ENCODE assay signal across 8 cellular contexts in the genomic region with DNA sequence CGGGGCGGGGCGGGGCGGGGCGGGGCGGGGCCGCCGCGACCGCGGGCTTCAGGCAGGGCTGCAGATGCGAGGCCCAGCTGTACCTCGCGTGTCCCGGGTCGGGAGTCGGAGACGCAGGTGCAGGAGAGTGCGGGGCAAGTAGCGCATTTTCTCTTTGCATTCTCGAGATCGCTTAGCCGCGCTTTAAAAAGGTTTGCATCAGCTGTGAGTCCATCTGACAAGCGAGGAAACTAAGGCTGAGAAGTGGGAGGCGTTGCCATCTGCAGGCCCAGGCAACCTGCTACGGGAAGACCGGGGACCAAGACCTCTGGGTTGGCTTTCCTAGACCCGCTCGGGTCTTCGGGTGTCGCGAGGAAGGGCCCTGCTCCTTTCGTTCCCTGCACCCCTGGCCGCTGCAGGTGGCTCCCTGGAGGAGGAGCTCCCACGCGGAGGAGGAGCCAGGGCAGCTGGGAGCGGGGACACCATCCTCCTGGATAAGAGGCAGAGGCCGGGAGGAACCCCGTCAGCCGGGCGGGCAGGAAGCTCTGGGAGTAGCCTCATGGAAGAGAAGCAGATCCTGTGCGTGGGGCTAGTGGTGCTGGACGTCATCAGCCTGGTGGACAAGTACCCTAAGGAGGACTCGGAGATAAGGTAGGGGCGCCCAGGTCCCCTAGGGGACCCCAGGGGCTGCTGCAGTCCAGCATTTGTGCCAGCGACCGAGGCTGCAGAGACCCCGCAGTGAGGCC. TPM values are rescaled to one million over a fixed set of nuclear protein-coding genes. Genes with fewer than 3 reads are reported as not detected.
DNase-seq lines count a peak whose midpoint lies in the region; ATAC-seq and TF ChIP-seq lines count a peak whose summit lies in the region.

A gene (plus strand): TSS at position 51 of the 725 bp plus-strand sequence. CDS start 488 bp downstream, at position 539.

- no peak for ATAC-seq in GM21515 (IDR thresholded peaks at IDR 0.05; ENCODE audit: unreplicated experiment)

- H3K27me3 ChIP-seq in WERI-Rb-1 (ENCODE audit: insufficient read depth, low read depth, severe bottlenecking) = no peaks in the 10 kb centered on the region

- H3K36me3 Mint-ChIP-seq in IgD-negative memory B cell (no peaks in the 10 kb centered on the region), osteocyte (ENCODE audit: unreplicated experiment) (peaks cover 1% of the 10 kb centered on the region)

- H3K4me1 Mint-ChIP-seq in IgD-negative memory B cell (peaks cover 4 to 8% (median 8%) of the 10 kb centered on the region in 3 donors), osteocyte (ENCODE audit: unreplicated experiment) (peaks cover 16% of the 10 kb centered on the region)

- H3K9me3 ChIP-seq in WERI-Rb-1 (ENCODE audit: severe bottlenecking) = no peaks in the 10 kb centered on the region

- in situ Hi-C loops in GM18951 (cut with MboI; ENCODE audit: low sequenced_read_pairs, unreplicated experiment) = no loop called here

- TF ChIP-seq CTCF in WERI-Rb-1 (IDR thresholded peaks at IDR 0.05; ENCODE audit: low read depth, low read length) (no peak), fibroblast of the aortic adventitia (IDR thresholded peaks at IDR 0.05; ENCODE audit: insufficient read depth, low read length) (no peak), osteocyte (IDR thresholded peaks at IDR 0.05) (no peak)

- peak within 1 kb of the TSS; percentile 79 for H3K4me3 ChIP-seq in WERI-Rb-1 (ENCODE audit: low read depth, low read length)
- peak within 1 kb of the TSS; percentile 56 for H3K4me3 ChIP-seq in fibroblast of the aortic adventitia (ENCODE audit: low read depth, low read length)

- H3K27me3 Mint-ChIP-seq in IgD-negative memory B cell = no peaks in the 10 kb centered on the region
- no peaks in the 10 kb centered on the region for H3K27me3 Mint-ChIP-seq in osteocyte (ENCODE audit: unreplicated experiment)

- peak within 1 kb of the TSS; percentile 74 for H3K27ac ChIP-seq in WERI-Rb-1

- DNase-seq in COLO668 (lab: John Stamatoyannopoulos, UW; ENCODE audit: unreplicated experiment) = peak; percentile 83
- peak; percentile 85 for DNase-seq in WERI-Rb-1
- no peak for DNase-seq in fibroblast of the aortic adventitia (ENCODE audit: low read depth)
- DNase-seq in osteocyte (ENCODE audit: extremely low spot score, unreplicated experiment) = peak; percentile 84
- no peak for DNase-seq in GOT3 (lab: John Stamatoyannopoulos, UW)

- TF ChIP-seq POLR2A in GM18951 (IDR thresholded peaks at IDR 0.05; ENCODE audit: extremely low read depth, insufficient read depth, insufficient read length) = peak; percentile 61

- H3K9me3 Mint-ChIP-seq in IgD-negative memory B cell (no peaks in the 10 kb centered on the region), osteocyte (ENCODE audit: unreplicated experiment) (no peaks in the 10 kb centered on the region)

- H3K4me3 Mint-ChIP-seq in IgD-negative memory B cell = peak within 1 kb of the TSS; percentile 85 to 94 (median 88)
- peak within 1 kb of the TSS; percentile 79 for H3K4me3 Mint-ChIP-seq in osteocyte (ENCODE audit: unreplicated experiment)

- H3K36me3 ChIP-seq in WERI-Rb-1 = no peaks in the 10 kb centered on the region

- H3K27ac Mint-ChIP-seq in IgD-negative memory B cell (peak within 1 kb of the TSS in 2 of 3 donors; percentile 82 to 88), osteocyte (ENCODE audit: unreplicated experiment) (peak within 1 kb of the TSS; percentile 80)

RNA-seq across cellular contexts. Expression of the gene that starts here (rescaled TPM):
- polyA plus RNA-seq in IgD-negative memory B cell = 6.5 TPM
- total RNA-seq in fibroblast of the aortic adventitia (ENCODE audit: low replicate concordance) (1.7 and 2.3 TPM in 2 replicates), osteocyte (2.0 and 2.4 TPM in 2 replicates)

Comparison
In these comparisons a context has a peak if more than half of its experiments do, and no peak if none do; other contexts are left out.
1. DNase-seq: peak in COLO668 (single experiment), WERI-Rb-1 (single experiment) and osteocyte (single experiment); none in fibroblast of the aortic adventitia (single experiment) and GOT3 (single experiment).